2 cellular contexts compared by ENCODE assay signal in the genomic region with DNA sequence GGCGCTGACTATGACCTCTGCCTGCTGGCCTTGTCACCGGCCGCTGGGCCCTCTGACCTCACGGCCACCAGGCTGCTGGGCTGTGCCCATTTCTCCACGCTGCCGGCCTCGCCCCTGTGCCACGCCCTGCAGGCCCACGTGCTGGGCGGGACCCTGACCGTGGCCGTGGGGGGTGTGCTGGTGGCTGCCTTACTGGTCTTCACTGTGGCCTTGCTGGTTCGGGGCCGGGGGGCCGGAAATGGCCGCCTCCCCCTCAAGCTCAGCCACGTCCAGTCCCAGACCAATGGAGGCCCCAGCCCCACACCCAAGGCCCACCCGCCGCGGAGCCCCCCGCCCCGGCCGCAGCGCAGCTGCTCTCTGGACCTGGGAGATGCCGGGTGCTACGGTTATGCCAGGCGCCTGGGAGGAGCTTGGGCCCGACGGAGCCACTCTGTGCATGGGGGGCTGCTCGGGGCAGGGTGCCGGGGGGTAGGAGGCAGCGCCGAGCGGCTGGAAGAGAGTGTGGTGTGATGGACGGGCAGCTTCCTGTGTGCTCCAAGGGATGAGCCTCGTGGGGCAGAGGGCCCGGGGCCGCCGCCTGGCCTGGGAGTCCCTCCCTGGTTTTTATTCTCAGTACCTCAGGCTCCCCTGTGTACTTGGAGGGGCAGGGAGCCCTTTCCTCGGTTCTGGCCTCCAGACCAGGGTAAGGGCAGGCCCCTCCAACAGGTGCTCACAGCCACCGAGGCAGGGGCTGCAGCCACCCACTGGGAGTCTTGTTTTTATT.
A peak's percentile ranks its signal among the peaks of the same experiment; 100 is the strongest.
TF ChIP-seq lines count a peak whose summit lies in the region.

No MANE protein-coding gene starts in this region.

TF ChIP-seq in Ishikawa, 13 proteins besides CTCF, POLR2A, EP300 and RAD21:
- no peak for TF ChIP-seq TCF12 (IDR thresholded peaks at IDR 0.05; ENCODE audit: low read depth)
- TF ChIP-seq EGR1 (IDR thresholded peaks at IDR 0.05) = no peak
- TF ChIP-seq, protein P1, sequence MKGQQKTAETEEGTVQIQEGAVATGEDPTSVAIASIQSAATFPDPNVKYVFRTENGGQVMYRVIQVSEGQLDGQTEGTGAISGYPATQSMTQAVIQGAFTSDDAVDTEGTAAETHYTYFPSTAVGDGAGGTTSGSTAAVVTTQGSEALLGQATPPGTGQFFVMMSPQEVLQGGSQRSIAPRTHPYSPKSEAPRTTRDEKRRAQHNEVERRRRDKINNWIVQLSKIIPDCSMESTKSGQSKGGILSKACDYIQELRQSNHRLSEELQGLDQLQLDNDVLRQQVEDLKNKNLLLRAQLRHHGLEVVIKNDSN (IDR thresholded peaks at IDR 0.05) = peak; percentile 38
- TF ChIP-seq REST (IDR thresholded peaks at IDR 0.05; ENCODE audit: low read depth) = no peak
TF ChIP-seq in Ishikawa: peak in this region for 1.

TF ChIP-seq in K562, 482 proteins besides CTCF, POLR2A, EP300 and RAD21 (continues in another document):
- TF ChIP-seq SAP30 (IDR thresholded peaks at IDR 0.05; ENCODE audit: borderline replicate concordance, insufficient read depth, low read depth, low read length, poor library complexity, severe bottlenecking) (no peak), ZNF217 (CRISPR knock-in tag; IDR thresholded peaks at IDR 0.05) (no peak), GABPB2 (CRISPR knock-in tag; conservative IDR thresholded peaks at IDR 0.05) (no peak), JUN (IDR thresholded peaks at IDR 0.05; ENCODE audit: borderline replicate concordance, low read depth, low read length) (no peak), JUN (CRISPR knock-in tag; IDR thresholded peaks at IDR 0.05; ENCODE audit: borderline replicate concordance) (no peak), FIP1L1 (IDR thresholded peaks at IDR 0.05; ENCODE audit: low read depth, low read length, poor library complexity, severe bottlenecking) (peak; percentile 28), GATA2 (CRISPR knock-in tag; IDR thresholded peaks at IDR 0.05) (no peak), CAMTA2 (CRISPR knock-in tag; conservative IDR thresholded peaks at IDR 0.05) (no peak), CBFB (CRISPR knock-in tag; IDR thresholded peaks at IDR 0.05) (no peak), ATF6 (CRISPR knock-in tag; IDR thresholded peaks at IDR 0.05) (no peak), SNIP1 (IDR thresholded peaks at IDR 0.05; ENCODE audit: low read depth) (no peak), EHMT2 (IDR thresholded peaks at IDR 0.05) (no peak), ZNF263 (CRISPR knock-in tag; IDR thresholded peaks at IDR 0.05; ENCODE audit: borderline replicate concordance) (no peak), ZNF232 (CRISPR knock-in tag; IDR thresholded peaks at IDR 0.05) (no peak), ETV6 (IDR thresholded peaks at IDR 0.05; ENCODE audit: borderline replicate concordance in 1 of 2, low read depth in 2 of 2, low read length in 1 of 2) (no peak), ETV6 (CRISPR knock-in tag; IDR thresholded peaks at IDR 0.05; ENCODE audit: borderline replicate concordance) (no peak), EP400 (IDR thresholded peaks at IDR 0.05) (no peak), SREBF2 (CRISPR knock-in tag; IDR thresholded peaks at IDR 0.05) (no peak), HNRNPL (IDR thresholded peaks at IDR 0.05; ENCODE audit: low read depth, low read length) (peak; percentile 59; the same call in 1 of the 2 replicates), CSDE1 (IDR thresholded peaks at IDR 0.05) (no peak), THRA (IDR thresholded peaks at IDR 0.05) (no peak), SRSF3 (IDR thresholded peaks at IDR 0.05; ENCODE audit: insufficient read depth, low read length) (no peak), NFATC3 (IDR thresholded peaks at IDR 0.05) (no peak), ZNF561 (CRISPR knock-in tag; conservative IDR thresholded peaks at IDR 0.05) (no peak), ATF4 (CRISPR knock-in tag; IDR thresholded peaks at IDR 0.05) (no peak), ASH1L (IDR thresholded peaks at IDR 0.05; ENCODE audit: borderline replicate concordance, low read depth, partially characterized antibody) (no peak), HNRNPH1 (optimal IDR thresholded peaks at IDR 0.05; ENCODE audit: low read depth, low read length) (no peak), ADNP (tag; IDR thresholded peaks at IDR 0.05) (no peak), NUFIP1 (IDR thresholded peaks at IDR 0.05; ENCODE audit: partially characterized antibody) (no peak), CHD1 (IDR thresholded peaks at IDR 0.05; ENCODE audit: low read length) (no peak), ZBTB7A (IDR thresholded peaks at IDR 0.05; ENCODE audit: borderline replicate concordance, control insufficient read depth, low read depth, low read length) (no peak), ZFP36 (IDR thresholded peaks at IDR 0.05; ENCODE audit: low read depth, low read length, partially characterized antibody) (no peak), MXI1 (IDR thresholded peaks at IDR 0.05; ENCODE audit: low read depth, low read length) (no peak), TCF3 (CRISPR knock-in tag; IDR thresholded peaks at IDR 0.05) (no peak), TCF7 (IDR thresholded peaks at IDR 0.05; ENCODE audit: borderline replicate concordance) (no peak), SUPT5H (IDR thresholded peaks at IDR 0.05) (0 out of 2 replicates have a peak, but pooled peaks have one; percentile 19), NR2C2 (CRISPR knock-in tag; IDR thresholded peaks at IDR 0.05) (no peak), NR2C2 (tag; IDR thresholded peaks at IDR 0.05) (no peak), POLR2G (IDR thresholded peaks at IDR 0.05; ENCODE audit: low read depth, low read length) (peak; percentile 52; the same call in 1 of the 2 replicates), ZNF740 (CRISPR knock-in tag; IDR thresholded peaks at IDR 0.05) (0 out of 2 replicates have a peak, but pooled peaks have one; percentile 21), ZNF740 (tag; IDR thresholded peaks at IDR 0.05) (no peak)
- TF ChIP-seq, protein P2, sequence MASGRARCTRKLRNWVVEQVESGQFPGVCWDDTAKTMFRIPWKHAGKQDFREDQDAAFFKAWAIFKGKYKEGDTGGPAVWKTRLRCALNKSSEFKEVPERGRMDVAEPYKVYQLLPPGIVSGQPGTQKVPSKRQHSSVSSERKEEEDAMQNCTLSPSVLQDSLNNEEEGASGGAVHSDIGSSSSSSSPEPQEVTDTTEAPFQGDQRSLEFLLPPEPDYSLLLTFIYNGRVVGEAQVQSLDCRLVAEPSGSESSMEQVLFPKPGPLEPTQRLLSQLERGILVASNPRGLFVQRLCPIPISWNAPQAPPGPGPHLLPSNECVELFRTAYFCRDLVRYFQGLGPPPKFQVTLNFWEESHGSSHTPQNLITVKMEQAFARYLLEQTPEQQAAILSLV (tag; IDR thresholded peaks at IDR 0.05) = no peak
- TF ChIP-seq, protein P1 (CRISPR knock-in tag; IDR thresholded peaks at IDR 0.05) = peak; percentile 45; the same call in 1 of the 2 replicates
- TF ChIP-seq, protein P3, sequence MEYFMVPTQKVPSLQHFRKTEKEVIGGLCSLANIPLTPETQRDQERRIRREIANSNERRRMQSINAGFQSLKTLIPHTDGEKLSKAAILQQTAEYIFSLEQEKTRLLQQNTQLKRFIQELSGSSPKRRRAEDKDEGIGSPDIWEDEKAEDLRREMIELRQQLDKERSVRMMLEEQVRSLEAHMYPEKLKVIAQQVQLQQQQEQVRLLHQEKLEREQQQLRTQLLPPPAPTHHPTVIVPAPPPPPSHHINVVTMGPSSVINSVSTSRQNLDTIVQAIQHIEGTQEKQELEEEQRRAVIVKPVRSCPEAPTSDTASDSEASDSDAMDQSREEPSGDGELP (CRISPR knock-in tag; IDR thresholded peaks at IDR 0.05; ENCODE audit: borderline replicate concordance) = no peak
- TF ChIP-seq, protein P4, sequence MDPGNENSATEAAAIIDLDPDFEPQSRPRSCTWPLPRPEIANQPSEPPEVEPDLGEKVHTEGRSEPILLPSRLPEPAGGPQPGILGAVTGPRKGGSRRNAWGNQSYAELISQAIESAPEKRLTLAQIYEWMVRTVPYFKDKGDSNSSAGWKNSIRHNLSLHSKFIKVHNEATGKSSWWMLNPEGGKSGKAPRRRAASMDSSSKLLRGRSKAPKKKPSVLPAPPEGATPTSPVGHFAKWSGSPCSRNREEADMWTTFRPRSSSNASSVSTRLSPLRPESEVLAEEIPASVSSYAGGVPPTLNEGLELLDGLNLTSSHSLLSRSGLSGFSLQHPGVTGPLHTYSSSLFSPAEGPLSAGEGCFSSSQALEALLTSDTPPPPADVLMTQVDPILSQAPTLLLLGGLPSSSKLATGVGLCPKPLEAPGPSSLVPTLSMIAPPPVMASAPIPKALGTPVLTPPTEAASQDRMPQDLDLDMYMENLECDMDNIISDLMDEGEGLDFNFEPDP (CRISPR knock-in tag; IDR thresholded peaks at IDR 0.05) = no peak
- TF ChIP-seq, protein P5, sequence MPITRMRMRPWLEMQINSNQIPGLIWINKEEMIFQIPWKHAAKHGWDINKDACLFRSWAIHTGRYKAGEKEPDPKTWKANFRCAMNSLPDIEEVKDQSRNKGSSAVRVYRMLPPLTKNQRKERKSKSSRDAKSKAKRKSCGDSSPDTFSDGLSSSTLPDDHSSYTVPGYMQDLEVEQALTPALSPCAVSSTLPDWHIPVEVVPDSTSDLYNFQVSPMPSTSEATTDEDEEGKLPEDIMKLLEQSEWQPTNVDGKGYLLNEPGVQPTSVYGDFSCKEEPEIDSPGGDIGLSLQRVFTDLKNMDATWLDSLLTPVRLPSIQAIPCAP (CRISPR knock-in tag; IDR thresholded peaks at IDR 0.05; ENCODE audit: borderline replicate concordance) = no peak
- TF ChIP-seq, protein P6, sequence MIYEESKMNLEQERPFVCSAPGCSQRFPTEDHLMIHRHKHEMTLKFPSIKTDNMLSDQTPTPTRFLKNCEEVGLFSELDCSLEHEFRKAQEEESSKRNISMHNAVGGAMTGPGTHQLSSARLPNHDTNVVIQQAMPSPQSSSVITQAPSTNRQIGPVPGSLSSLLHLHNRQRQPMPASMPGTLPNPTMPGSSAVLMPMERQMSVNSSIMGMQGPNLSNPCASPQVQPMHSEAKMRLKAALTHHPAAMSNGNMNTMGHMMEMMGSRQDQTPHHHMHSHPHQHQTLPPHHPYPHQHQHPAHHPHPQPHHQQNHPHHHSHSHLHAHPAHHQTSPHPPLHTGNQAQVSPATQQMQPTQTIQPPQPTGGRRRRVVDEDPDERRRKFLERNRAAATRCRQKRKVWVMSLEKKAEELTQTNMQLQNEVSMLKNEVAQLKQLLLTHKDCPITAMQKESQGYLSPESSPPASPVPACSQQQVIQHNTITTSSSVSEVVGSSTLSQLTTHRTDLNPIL (CRISPR knock-in tag; IDR thresholded peaks at IDR 0.05) = no peak
- TF ChIP-seq, protein P7, sequence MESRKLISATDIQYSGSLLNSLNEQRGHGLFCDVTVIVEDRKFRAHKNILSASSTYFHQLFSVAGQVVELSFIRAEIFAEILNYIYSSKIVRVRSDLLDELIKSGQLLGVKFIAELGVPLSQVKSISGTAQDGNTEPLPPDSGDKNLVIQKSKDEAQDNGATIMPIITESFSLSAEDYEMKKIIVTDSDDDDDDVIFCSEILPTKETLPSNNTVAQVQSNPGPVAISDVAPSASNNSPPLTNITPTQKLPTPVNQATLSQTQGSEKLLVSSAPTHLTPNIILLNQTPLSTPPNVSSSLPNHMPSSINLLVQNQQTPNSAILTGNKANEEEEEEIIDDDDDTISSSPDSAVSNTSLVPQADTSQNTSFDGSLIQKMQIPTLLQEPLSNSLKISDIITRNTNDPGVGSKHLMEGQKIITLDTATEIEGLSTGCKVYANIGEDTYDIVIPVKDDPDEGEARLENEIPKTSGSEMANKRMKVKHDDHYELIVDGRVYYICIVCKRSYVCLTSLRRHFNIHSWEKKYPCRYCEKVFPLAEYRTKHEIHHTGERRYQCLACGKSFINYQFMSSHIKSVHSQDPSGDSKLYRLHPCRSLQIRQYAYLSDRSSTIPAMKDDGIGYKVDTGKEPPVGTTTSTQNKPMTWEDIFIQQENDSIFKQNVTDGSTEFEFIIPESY (CRISPR knock-in tag; IDR thresholded peaks at IDR 0.05) = 0 out of 2 replicates have a peak, but pooled peaks have one; percentile 11
